In the genomic region with DNA sequence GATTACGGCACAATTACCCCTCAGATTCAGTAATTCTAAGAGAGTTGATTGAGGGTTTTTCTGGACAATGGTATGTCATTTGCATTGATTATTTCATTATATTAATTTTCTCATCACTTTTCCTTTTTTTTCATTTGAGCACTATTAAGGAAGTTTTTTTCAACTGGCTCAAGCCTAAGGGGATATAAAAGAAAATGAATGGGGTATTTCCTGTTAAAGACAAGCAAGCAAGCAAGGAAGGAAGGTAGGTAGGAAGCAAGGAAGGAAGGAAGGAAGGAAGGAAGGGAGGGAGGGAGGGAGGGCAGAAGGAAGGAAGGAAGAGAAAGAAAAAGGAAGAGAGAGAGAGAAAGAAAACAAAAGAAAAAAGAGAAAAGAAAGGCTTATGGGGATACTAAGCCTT, we compare ENCODE assay signal across 35 cellular contexts.
"Had no signal": no experiment of that assay in that cellular context is flagged by ENCODE, and none has a peak within 500 bp of the region (broad histone marks: within the 10 kb centered on the region; RNA-seq: fewer than 3 reads in every experiment).

No MANE protein-coding gene starts in this region.

- H3K27me3 ChIP-seq: MG63 had no signal

- H3K4me3 ChIP-seq: MG63 had no signal

- H3K27ac ChIP-seq: KMS-11 had no signal

- H3K9me3 ChIP-seq: MG63 had no signal

- DNase-seq: Karpas-422, Kasumi-1, MG63, MM.1S, MV-4-11, NCI-H1048, NCI-H1092, NCI-H1092 treated with DMSO at 0.1 percent for 48 hours, NCI-H1105, NCI-H1105 treated with DMSO at 0.1 percent for 48 hours, NCI-H1417, NCI-H1417 treated with DMSO at 0.1 percent for 48 hours, NCI-H1436, NCI-H1436 treated with DMSO at 0.1 percent for 48 hours, NCI-H146, NCI-H1694, NCI-H1694 treated with DMSO at 0.1 percent for 48 hours, NCI-H187, NCI-H187 treated with DMSO at 0.1 percent for 48 hours, NCI-H1930, NCI-H2029, NCI-H2029 treated with DMSO at 0.1 percent for 48 hours, NCI-H2081, NCI-H2081 treated with DMSO at 0.1 percent for 48 hours, NCI-H2107, NCI-H2171, NCI-H2171 treated with DMSO at 0.1 percent for 48 hours, NCI-H2227 treated with DMSO at 0.1 percent for 48 hours, NCI-H226, NCI-H345, NCI-H446, NCI-H446 treated with DMSO at 0.1 percent for 48 hours, NCI-H510A, NCI-H510A treated with DMSO at 0.1 percent for 48 hours had no signal

- H3K4me2 ChIP-seq: KMS-11 had no signal

- H3K9ac ChIP-seq: KMS-11 had no signal

- H3K36me3 ChIP-seq: MG63 had no signal
